8 cellular contexts compared by ENCODE assay signal in the genomic region with DNA sequence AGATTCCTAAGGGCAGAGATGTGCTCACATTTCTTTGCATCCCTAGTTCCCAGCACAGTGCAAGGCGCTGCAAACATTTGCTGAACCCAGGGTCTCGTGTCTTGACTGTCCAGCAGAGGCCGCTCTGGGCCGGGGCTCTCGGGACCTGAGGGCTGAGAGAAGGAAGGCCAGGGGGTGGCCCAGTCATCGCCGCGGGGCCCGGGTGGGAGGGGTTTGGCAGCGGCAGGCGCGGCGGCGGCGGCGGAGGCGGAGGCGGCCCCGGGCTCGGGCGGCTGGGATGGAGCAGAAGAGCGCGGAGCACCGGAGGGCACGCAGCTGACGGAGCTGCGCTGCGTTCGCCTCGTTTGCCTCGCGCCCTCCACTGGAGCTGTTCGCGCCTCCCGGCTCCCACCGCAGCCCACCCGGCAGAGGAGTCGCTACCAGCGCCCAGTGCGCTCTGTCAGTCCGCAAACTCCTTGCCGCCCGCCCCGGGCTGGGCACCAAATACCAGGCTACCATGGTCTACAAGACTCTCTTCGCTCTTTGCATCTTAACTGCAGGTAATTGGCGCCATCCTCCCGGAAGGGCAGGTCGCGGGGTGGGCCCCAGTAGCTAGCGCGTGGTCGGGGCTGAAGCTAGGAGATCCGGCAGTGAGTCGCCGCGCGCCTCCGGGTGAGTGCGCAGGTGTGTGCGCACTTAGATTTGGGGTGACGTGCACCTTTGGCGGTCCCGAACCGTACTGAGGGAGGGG. TPM values are rescaled to one million over a fixed set of nuclear protein-coding genes. Genes with fewer than 3 reads are reported as not detected.
DNase-seq lines count a peak whose midpoint lies in the region; ATAC-seq, FAIRE-seq and TF ChIP-seq lines count a peak whose summit lies in the region.

A gene with protein sequence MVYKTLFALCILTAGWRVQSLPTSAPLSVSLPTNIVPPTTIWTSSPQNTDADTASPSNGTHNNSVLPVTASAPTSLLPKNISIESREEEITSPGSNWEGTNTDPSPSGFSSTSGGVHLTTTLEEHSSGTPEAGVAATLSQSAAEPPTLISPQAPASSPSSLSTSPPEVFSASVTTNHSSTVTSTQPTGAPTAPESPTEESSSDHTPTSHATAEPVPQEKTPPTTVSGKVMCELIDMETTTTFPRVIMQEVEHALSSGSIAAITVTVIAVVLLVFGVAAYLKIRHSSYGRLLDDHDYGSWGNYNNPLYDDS (plus strand): TSS at position 285 of the 730 bp plus-strand sequence. CDS start 212 bp downstream, at position 497.

- peak within 1 kb of the TSS; percentile 74 for H3K27ac Mint-ChIP-seq in dendritic cell treated with granulocyte-macrophage colony-stimulating factor and Interleukin-4, amounts not matched to agents 40 ng/mL and 50 ng/mL, for 4 days

- no peak for TF ChIP-seq POLR2A in HepG2 (IDR thresholded peaks at IDR 0.05; ENCODE audit: insufficient read depth in 1 of 2, low read depth in 2 of 2, low read length in 2 of 2)

- H3K27me3 Mint-ChIP-seq in dendritic cell treated with granulocyte-macrophage colony-stimulating factor and Interleukin-4, amounts not matched to agents 40 ng/mL and 50 ng/mL, for 4 days, result peaks cover 65% of the 10 kb centered on the region

- no peaks in the 10 kb centered on the region for H3K79me2 ChIP-seq in HepG2 (ENCODE audit: insufficient read depth, low read length)

- no peak for FAIRE-seq in HepG2 (lab: Jason Lieb, UNC)

- no peak within 1 kb of the TSS for H2AFZ ChIP-seq in HepG2 (ENCODE audit: low read length)

- H3K9me3 ChIP-seq in HAP-1 (no peaks in the 10 kb centered on the region), HepG2 (ENCODE audit: low read length) (no peaks in the 10 kb centered on the region)

- no peaks in the 10 kb centered on the region for H3K9me3 Mint-ChIP-seq in dendritic cell treated with granulocyte-macrophage colony-stimulating factor and Interleukin-4, amounts not matched to agents 40 ng/mL and 50 ng/mL, for 4 days

- CTCF ChIA-PET in HepG2 (lab: Yijun Ruan, JAX; ENCODE audit: low intra/inter-chr PET ratio, low total read pairs), result interaction anchor here (1.3 kb wide), 1 partner anchor 558 kb away, joined by 3 read pairs; no protein-coding TSS in a partner anchor

- BruUV-seq in HepG2 (replicated peaks; lab: Mats Ljungman, UMichigan), result no TSS peak

- H3K4me3 Mint-ChIP-seq in dendritic cell treated with granulocyte-macrophage colony-stimulating factor and Interleukin-4, amounts not matched to agents 40 ng/mL and 50 ng/mL, for 4 days, result peak within 1 kb of the TSS; percentile 91

- ATAC-seq in SK-N-SH treated with all-trans-retinoic acid at 6 μM for 48 hours, result peak; percentile 94
- peak; percentile 98 for ATAC-seq in HepG2

- H3K4me3 ChIP-seq in HAP-1, result peak within 1 kb of the TSS; percentile 67
- H3K4me3 ChIP-seq in HepG2 (replicated peaks in 1 of 3; ENCODE audit: insufficient read depth in 1 of 3, low read depth in 2 of 3, low read length in 3 of 3), result peak within 1 kb of the TSS; percentile 30 to 61 (median 37); a peak in 4 of 6 replicates

- H3K27me3 ChIP-seq in HAP-1 (ENCODE audit: low read depth) (no peaks in the 10 kb centered on the region), HepG2 (ENCODE audit: control insufficient read depth in 1 of 2, insufficient read depth in 2 of 2, low read length in 2 of 2) (peaks cover 7 to 22% of the 10 kb centered on the region in 2 experiments)

- peak; percentile 82 for TF ChIP-seq CTCF in HepG2 (CRISPR knock-in tag; IDR thresholded peaks at IDR 0.05)

- H3K4me1 ChIP-seq in HAP-1, result peaks cover 8% of the 10 kb centered on the region
- peaks cover 15% of the 10 kb centered on the region for H3K4me1 ChIP-seq in HepG2 (ENCODE audit: insufficient read depth, low read length)

- no peaks in the 10 kb centered on the region for H4K20me1 ChIP-seq in HepG2 (ENCODE audit: insufficient read depth, low read length)

- peak within 1 kb of the TSS; percentile 83 for H3K4me2 ChIP-seq in HepG2 (ENCODE audit: low read depth, low read length)

- H3K4me1 Mint-ChIP-seq in dendritic cell treated with granulocyte-macrophage colony-stimulating factor and Interleukin-4, amounts not matched to agents 40 ng/mL and 50 ng/mL, for 4 days (ENCODE audit: low read depth), result peaks cover 39% of the 10 kb centered on the region

- no peak within 1 kb of the TSS for H3K27ac ChIP-seq in HepG2 (ENCODE audit: extremely low read length, insufficient read depth, low read length)

- no peak for TF ChIP-seq EP300 in HepG2 (IDR thresholded peaks at IDR 0.05; ENCODE audit: low read depth in 2 of 2, low read length in 2 of 2)
- TF ChIP-seq EP300 in HepG2 (CRISPR knock-in tag; IDR thresholded peaks at IDR 0.05; ENCODE audit: borderline replicate concordance), result no peak

- peak; percentile 68 for TF ChIP-seq RAD21 in HepG2 (CRISPR knock-in tag; IDR thresholded peaks at IDR 0.05)

- in situ Hi-C loops in HAP-1 (cut with MboI; ENCODE audit: low sequenced_read_pairs) (no loop called here), HepG2 (cut with HindIII; ENCODE audit: extremely low pct_ligation_motif_present, low pct_unique_long_range_greater_than_20kb) (loop anchor here (25.0 kb wide), 1 partner anchor 554 kb away; no protein-coding TSS in a partner anchor)

- intact Hi-C loops in dendritic cell treated with granulocyte-macrophage colony-stimulating factor and Interleukin-4, amounts not matched to agents 40 ng/mL and 50 ng/mL, for 4 days (cut with micrococcal nuclease), result loop anchor here (1.0 to 10.0 kb wide), 4 partner anchors 104 to 562 kb away; no protein-coding TSS in a partner anchor
- intact Hi-C loops in HepG2 (cut with micrococcal nuclease; ENCODE audit: unreplicated experiment), result loop anchor here (5.0 kb wide), 2 partner anchors 184 to 354 kb away; no protein-coding TSS in a partner anchor

- H3K36me3 ChIP-seq in HAP-1 (replicated peaks), result no peaks in the 10 kb centered on the region
- H3K36me3 ChIP-seq in HepG2 (replicated peaks in 1 of 2; ENCODE audit: control insufficient read depth in 1 of 2, insufficient read depth in 2 of 2, low read length in 2 of 2), result no peaks in the 10 kb centered on the region

- POLR2A ChIA-PET in HepG2 (lab: Yijun Ruan, JAX), result no interaction called here

- WGBS in HepG2 (ENCODE audit: low lambda C conversion rate), result 8% methylated on average over 5 of the region's 64 CpGs

- DNase-seq in SIG-M5 treated with dmso at 0.1 percent for 504 hours (lab: John Stamatoyannopoulos, UW; ENCODE audit: unreplicated experiment) (peak; percentile 12), SIG-M5 (lab: John Stamatoyannopoulos, UW) (no peak), HAP-1 (ENCODE audit: low spot score in 2 of 2) (peak; percentile 84 to 96), LoVo (ENCODE audit: low spot score) (peak; percentile 90), HepG2 (ENCODE audit: low spot score) (peak; percentile 59)
- DNase-seq in stimulated activated CD4-positive, alpha-beta T cell treated with anti-CD3 and anti-CD28 coated beads, Interleukin-4, amount 100 ng/mL, for 24 hours, result peak; percentile 14

- H3K36me3 Mint-ChIP-seq in dendritic cell treated with granulocyte-macrophage colony-stimulating factor and Interleukin-4, amounts not matched to agents 40 ng/mL and 50 ng/mL, for 4 days (ENCODE audit: low read depth), result peaks cover 19% of the 10 kb centered on the region

- H3K9ac ChIP-seq in HepG2 (ENCODE audit: insufficient read depth, low read depth, low read length), result no peak within 1 kb of the TSS

TF ChIP-seq in HepG2, 621 proteins besides CTCF, POLR2A, EP300 and RAD21 (continues in another document):
- TF ChIP-seq FOSL2 (CRISPR knock-in tag; IDR thresholded peaks at IDR 0.05) (peak; percentile 9; the same call in 1 of the 2 replicates), ZNF274 (CRISPR knock-in tag; IDR thresholded peaks at IDR 0.05) (no peak)
- TF ChIP-seq, protein P1, sequence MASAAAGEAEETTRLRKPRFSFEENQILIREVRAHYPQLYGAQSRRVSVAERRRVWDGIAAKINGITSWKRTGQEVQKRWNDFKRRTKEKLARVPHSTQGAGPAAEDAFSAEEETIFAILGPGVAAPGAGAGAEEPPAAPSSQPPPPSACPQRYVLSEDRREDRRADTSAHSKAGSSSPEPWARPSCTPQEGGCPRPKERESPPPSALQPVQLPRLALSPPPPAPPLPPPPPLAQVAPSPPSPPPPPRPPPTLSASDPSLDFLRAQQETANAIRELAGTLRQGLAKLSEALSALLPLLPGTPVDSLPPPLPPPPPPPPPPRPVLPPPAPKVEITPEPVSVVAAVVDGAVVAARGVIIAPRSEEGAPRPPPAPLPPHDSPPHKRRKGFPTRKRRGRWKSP (CRISPR knock-in tag; IDR thresholded peaks at IDR 0.05), result peak; percentile 62; the same call in 1 of the 2 replicates

RNA-seq across cellular contexts. Expression of the gene that starts here (rescaled TPM):
- not detected in 2 replicates for total RNA-seq in HepG2 (2016; rRNA removed; fragmentation: Illumina TruSeq; extraction: Trizol)
- total RNA-seq in HepG2 (2016; cell fraction: cytosol; rRNA removed; fragmentation: Illumina TruSeq; extraction: Trizol; ENCODE audit: low read depth), result not detected in 2 replicates
- not detected in 2 replicates for total RNA-seq in HepG2 (2016; cell fraction: insoluble cytoplasmic fraction; rRNA removed; fragmentation: Illumina TruSeq; extraction: Trizol)
- total RNA-seq in HepG2 (2016; cell fraction: membrane; rRNA removed; fragmentation: Illumina TruSeq; extraction: Trizol), result not detected in 2 replicates
- total RNA-seq in HepG2 (2016; cell fraction: nucleus; rRNA removed; fragmentation: Illumina TruSeq; extraction: Trizol), result not detected in 2 replicates
- polyA plus RNA-seq in HepG2 (2011; rRNA removed), result not detected in 2 replicates
- polyA plus RNA-seq in HepG2 (2011; cell fraction: cytosol; rRNA removed), result 0.01 TPM in 1 of 2 replicates, not detected in the other
- not detected in 2 replicates for polyA plus RNA-seq in HepG2 (2011; cell fraction: nucleus; rRNA removed)
- not detected in 2 replicates for polyA plus RNA-seq in HepG2 (2012)
- polyA plus RNA-seq in HepG2 (2016; cell fraction: cytosol; fragmentation: Illumina TruSeq; extraction: Trizol; ENCODE audit: low read depth), result not detected in 2 replicates
- polyA plus RNA-seq in HepG2 (2016; cell fraction: insoluble cytoplasmic fraction; fragmentation: Illumina TruSeq; extraction: Trizol; ENCODE audit: low read depth), result not detected in 2 replicates
- polyA plus RNA-seq in HepG2 (2016; cell fraction: membrane; fragmentation: Illumina TruSeq; extraction: Trizol; ENCODE audit: low read depth), result not detected in 2 replicates
- not detected in 2 replicates for polyA plus RNA-seq in HepG2 (2016; cell fraction: nucleus; fragmentation: Illumina TruSeq; extraction: Trizol; ENCODE audit: insufficient read depth, low read depth)
- 0.07 TPM in 1 of 2 replicates, not detected in the other for polyA minus RNA-seq in HepG2 (2011; rRNA and poly(A)+ RNA removed; ENCODE audit: low replicate concordance)
- not detected in 2 replicates for polyA minus RNA-seq in HepG2 (2011; cell fraction: cytosol; rRNA and poly(A)+ RNA removed)
- not detected in 2 replicates for polyA minus RNA-seq in HepG2 (2011; cell fraction: nucleus; rRNA and poly(A)+ RNA removed)

Comparison
In these comparisons a context has a peak if more than half of its experiments do, and no peak if none do; other contexts are left out.
1. Peak in DNase-seq, ATAC-seq, H3K4me3 ChIP-seq and H3K4me2 ChIP-seq in HepG2; RNA of the gene not detected or under 1 TPM.